8 cellular contexts compared by ENCODE assay signal in the genomic region with DNA sequence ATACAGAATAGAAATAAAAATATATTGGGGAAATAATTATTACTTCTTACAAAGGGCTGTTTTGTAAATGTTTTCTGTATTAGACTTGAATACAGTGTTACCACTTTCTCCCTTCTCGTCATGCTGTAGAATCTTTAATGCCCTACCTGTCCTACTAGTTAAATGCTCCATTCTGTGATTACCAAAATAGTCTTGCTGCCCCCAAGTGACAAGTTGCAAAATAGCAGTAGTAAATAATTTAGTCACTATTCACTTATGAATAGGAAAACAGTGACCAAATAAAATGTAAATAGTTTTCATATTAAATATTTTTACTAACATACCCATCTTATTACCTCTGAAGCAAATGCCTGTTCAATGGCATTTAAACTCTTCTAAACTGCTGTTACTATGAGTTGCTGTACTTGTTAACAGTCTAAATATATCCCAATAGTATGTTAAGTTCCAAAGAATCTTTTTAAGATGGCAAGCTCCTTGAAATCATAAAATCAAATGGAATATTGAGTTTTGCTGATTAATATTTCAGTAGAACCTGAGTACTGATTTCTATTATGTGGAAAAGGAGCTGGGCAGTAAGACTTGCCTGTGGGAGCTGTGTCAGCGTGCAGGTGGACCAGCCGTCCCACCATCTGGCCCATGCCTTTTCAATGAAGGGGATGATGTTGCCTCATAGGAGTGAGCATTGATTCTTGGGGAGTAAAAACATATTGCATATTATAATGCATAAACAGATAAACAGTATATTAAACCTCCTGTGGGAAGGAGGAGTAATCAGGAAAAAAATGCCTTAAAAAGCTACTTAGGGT. TPM values are rescaled to one million over a fixed set of nuclear protein-coding genes. Genes with fewer than 3 reads are reported as not detected.
A peak's percentile ranks its signal among the peaks of the same experiment; 100 is the strongest.
DNase-seq lines count a peak whose midpoint lies in the region; ATAC-seq and TF ChIP-seq lines count a peak whose summit lies in the region.

No MANE protein-coding gene starts in this region.

- H3K27me3 ChIP-seq in fibroblast of lung (ENCODE audit: control insufficient read depth, insufficient read depth, low read length) (no peaks in the 10 kb centered on the region), thoracic aorta (replicated peaks; ENCODE audit: insufficient read depth) (no peaks in the 10 kb centered on the region), colonic mucosa (no peaks in the 10 kb centered on the region)

- intact Hi-C loops in colonic mucosa (cut with DNase I), result loop anchor here (2.0 kb wide), 1 partner anchor 511 kb away; no protein-coding TSS in a partner anchor

- H3K9me3 ChIP-seq in fibroblast of lung (ENCODE audit: control insufficient read depth, insufficient read depth, low read depth, low read length), result no peaks in the 10 kb centered on the region
- H3K9me3 ChIP-seq in thoracic aorta, result no peaks in the 10 kb centered on the region
- H3K9me3 ChIP-seq in colonic mucosa, result no peaks in the 10 kb centered on the region

- H3K27ac ChIP-seq in fibroblast of lung (ENCODE audit: insufficient read depth, low read length), result no peak overlapping the region
- H3K27ac ChIP-seq in thoracic aorta, result no peak overlapping the region
- H3K27ac ChIP-seq in colonic mucosa, result no peak overlapping the region

- H2AFZ ChIP-seq in fibroblast of lung (ENCODE audit: low read length), result no peak overlapping the region

- DNase-seq in AML-193 (lab: John Stamatoyannopoulos, UW) (peak; percentile 35 to 44), OCI-M1 (lab: John Stamatoyannopoulos, UW) (peak; percentile 74), fibroblast of lung (ENCODE audit: low read depth in 2 of 2) (peak; percentile 22 to 54), thoracic aorta (ENCODE audit: low spot score) (no peak), colonic mucosa (no peak), NCI-H187 (lab: John Stamatoyannopoulos, UW) (no peak)
- DNase-seq in activated naive CD4-positive, alpha-beta T cell (lab: John Stamatoyannopoulos, UW), result no peak

- H3K79me2 ChIP-seq in fibroblast of lung (ENCODE audit: control insufficient read depth, insufficient read depth, low read length), result no peaks in the 10 kb centered on the region

- H3K9ac ChIP-seq in fibroblast of lung (ENCODE audit: insufficient read depth, low read length), result no peak overlapping the region
- H3K9ac ChIP-seq in colonic mucosa (ENCODE audit: low read depth in 2 of 2, low read length in 2 of 2), result no peak overlapping the region

- peak; percentile 47; the same call in 2 of the 3 replicates for TF ChIP-seq CTCF in GM12872 (IDR thresholded peaks at IDR 0.05; ENCODE audit: insufficient read depth, low read depth, low read length)
- TF ChIP-seq CTCF in fibroblast of lung (conservative IDR thresholded peaks at IDR 0.05 in 1 of 2, IDR thresholded peaks at IDR 0.05 in 1 of 2; ENCODE audit: low read depth in 1 of 2, low read length in 2 of 2), result peak; percentile 33 to 59
- peak; percentile 33 for TF ChIP-seq CTCF in thoracic aorta (IDR thresholded peaks at IDR 0.05)
- no peak for TF ChIP-seq CTCF in colonic mucosa (IDR thresholded peaks at IDR 0.05)

- no peaks in the 10 kb centered on the region for H4K20me1 ChIP-seq in fibroblast of lung (ENCODE audit: control insufficient read depth, extremely low read depth, insufficient read depth, low read length)

- no peaks in the 10 kb centered on the region for H3K4me1 ChIP-seq in fibroblast of lung (ENCODE audit: control insufficient read depth, extremely low read depth, insufficient read depth, low read length)
- no peaks in the 10 kb centered on the region for H3K4me1 ChIP-seq in thoracic aorta (ENCODE audit: control insufficient read depth in 1 of 2, low read depth in 2 of 2)
- H3K4me1 ChIP-seq in colonic mucosa, result no peaks in the 10 kb centered on the region

- H3K36me3 ChIP-seq in fibroblast of lung (ENCODE audit: control insufficient read depth, insufficient read depth, low read length) (no peaks in the 10 kb centered on the region), thoracic aorta (peaks cover 5% of the 10 kb centered on the region), colonic mucosa (no peaks in the 10 kb centered on the region)

- no peak overlapping the region for H3K4me3 ChIP-seq in fibroblast of lung (replicated peaks in 1 of 4; ENCODE audit: control extremely low read depth in 1 of 4, insufficient read depth in 1 of 4, low read depth in 3 of 4, low read length in 4 of 4)
- H3K4me3 ChIP-seq in thoracic aorta, result no peak overlapping the region
- no peak overlapping the region for H3K4me3 ChIP-seq in colonic mucosa

- no peak for ATAC-seq in thoracic aorta (ENCODE audit: insufficient number of reproducible peaks, low FRiP score, low read depth)

- H3K4me2 ChIP-seq in fibroblast of lung (ENCODE audit: extremely low read depth, insufficient read depth, low read length), result no peak overlapping the region

RNA-seq across cellular contexts. Expression of a gene that starts 18.1 kb away (rescaled TPM):
- total RNA-seq in fibroblast of lung (under 0.01 TPM in 1 of 2 replicates, not detected in the other), thoracic aorta (not detected), colonic mucosa (under 1 TPM; 0.15 to 0.19 TPM)
- 0.02 TPM in 1 of 2 replicates, not detected in the other for polyA plus RNA-seq in fibroblast of lung
- polyA plus RNA-seq in fibroblast of lung (2012), result not detected in 2 replicates
- not detected in 2 replicates for polyA minus RNA-seq in fibroblast of lung (ENCODE audit: low replicate concordance)

Comparison
In these comparisons a context has a peak if more than half of its experiments do, and no peak if none do; other contexts are left out.
1. DNase-seq: peak in AML-193 (2 of 2), OCI-M1 (single experiment) and fibroblast of lung (2 of 2); none in thoracic aorta (single experiment), colonic mucosa (single experiment), NCI-H187 (0 of 2) and activated naive CD4-positive, alpha-beta T cell (0 of 4).